16 cellular contexts compared by ENCODE assay signal in genomic region chr9:121399126-121399882, GRCh38. TPM values are rescaled to one million over a fixed set of nuclear protein-coding genes. Genes with fewer than 3 reads are reported as not detected.
DNase-seq lines count a peak whose midpoint lies in the region; TF ChIP-seq lines count a peak whose summit lies in the region.
"Had no signal": no experiment of that assay in that cellular context is flagged by ENCODE, and none has a peak within 500 bp of the region (broad histone marks: within the 10 kb centered on the region; RNA-seq: fewer than 3 reads in every experiment).

No MANE protein-coding gene starts in this region.

- peaks cover 19% of the 10 kb centered on the region for H3K4me1 ChIP-seq in SJCRH30
- peaks cover 0 to 29% (median 0%) of the 10 kb centered on the region in 3 donors for H3K4me1 ChIP-seq in esophagus squamous epithelium
- H3K4me1 ChIP-seq in osteoblast (ENCODE audit: insufficient read depth, low read length) = peaks cover 24% of the 10 kb centered on the region
- H3K4me1 ChIP-seq in BE2C = no peaks in the 10 kb centered on the region

- peak overlapping the region; percentile 27 for H3K4me3 ChIP-seq in SJCRH30
- no peak overlapping the region for H3K4me3 ChIP-seq in esophagus squamous epithelium
- no peak overlapping the region for H3K4me3 ChIP-seq in osteoblast (ENCODE audit: insufficient read depth, low read length)
- H3K4me3 ChIP-seq in BE2C (ENCODE audit: low read depth, low read length) = no peak overlapping the region
- H3K4me3 ChIP-seq: mucosa of descending colon, stomach had no signal

- H3K79me2 ChIP-seq in osteoblast (ENCODE audit: insufficient read depth, low read length) = no peaks in the 10 kb centered on the region

- 67% methylated on average over 4 of the region's 4 CpGs for WGBS in esophagus squamous epithelium, 2 donors

- H3K9me3 ChIP-seq in SJCRH30 (replicated peaks) (0 out of 2 replicates have a peak, but pooled peaks cover 3% of the 10 kb centered on the region), esophagus squamous epithelium (no peaks in the 10 kb centered on the region), osteoblast (ENCODE audit: low read depth, low read length) (peaks cover 1% of the 10 kb centered on the region), BE2C (no peaks in the 10 kb centered on the region)
- H3K9me3 ChIP-seq: mucosa of descending colon, stomach had no signal

- no peak for TF ChIP-seq CTCF in esophagus squamous epithelium (IDR thresholded peaks at IDR 0.05)
- TF ChIP-seq CTCF in osteoblast (IDR thresholded peaks at IDR 0.05; ENCODE audit: extremely low read depth, low read depth, low read length) = no peak
- no peak for TF ChIP-seq CTCF in BE2C (IDR thresholded peaks at IDR 0.05; ENCODE audit: low read depth, low read length)

- H3K27ac ChIP-seq in SJCRH30 (peak overlapping the region; percentile 99), esophagus squamous epithelium (peak overlapping the region; percentile 67 to 85 (median 80)), osteoblast (ENCODE audit: low read depth, low read length) (peak overlapping the region; percentile 95)
- H3K27ac ChIP-seq: HL-60, stomach had no signal

- no peaks in the 10 kb centered on the region for H3K27me3 ChIP-seq in SJCRH30
- H3K27me3 ChIP-seq in esophagus squamous epithelium = no peaks in the 10 kb centered on the region
- no peaks in the 10 kb centered on the region for H3K27me3 ChIP-seq in osteoblast (ENCODE audit: insufficient read depth, low read length)
- no peaks in the 10 kb centered on the region; the same call in 1 of the 2 replicates for H3K27me3 ChIP-seq in BE2C
- H3K27me3 ChIP-seq: stomach had no signal

- H3K36me3 ChIP-seq in SJCRH30 (no peaks in the 10 kb centered on the region), esophagus squamous epithelium (no peaks in the 10 kb centered on the region), osteoblast (ENCODE audit: insufficient read depth, low read length) (no peaks in the 10 kb centered on the region), BE2C (no peaks in the 10 kb centered on the region)
- H3K36me3 ChIP-seq: stomach had no signal

- peak overlapping the region; percentile 36 for H3K4me2 ChIP-seq in osteoblast (ENCODE audit: insufficient read depth, low read length)

- no peak for TF ChIP-seq POLR2A in esophagus squamous epithelium (IDR thresholded peaks at IDR 0.05)

- no peaks in the 10 kb centered on the region for H4K20me1 ChIP-seq in osteoblast (ENCODE audit: insufficient read depth, low read length)

- DNase-seq in ELR (ENCODE audit: low read depth) (peak; percentile 63), SJCRH30 (peak; percentile 85 to 97), esophagus squamous epithelium (lab: John Stamatoyannopoulos, UW) (no peak), osteoblast (ENCODE audit: insufficient read length, low spot score, missing footprints) (no peak), iPS-NIHi7 (ENCODE audit: extremely low spot score) (no peak), HuH-7.5 (ENCODE audit: low spot score) (no peak), NCI-H2029 treated with DMSO at 0.1 percent for 48 hours (lab: John Stamatoyannopoulos, UW) (no peak), BE2C (no peak)
- DNase-seq: activated CD4-positive, alpha-beta T cell treated with anti-CD3 and anti-CD28 coated beads for 1 hour; effector memory CD4-positive, alpha-beta T cell; H7; occipital lobe; stimulated activated CD4-positive, alpha-beta T cell treated with anti-CD3 and anti-CD28 coated beads, Interleukin-2, amount 100 ng/mL, for 24 hours; stomach had no signal

- intact Hi-C loops in esophagus squamous epithelium (cut with DNase I) = loop anchor here (2.0 kb wide), 1 partner anchor 79 kb away; no protein-coding TSS in a partner anchor

- H2AFZ ChIP-seq in osteoblast (ENCODE audit: low read length) = no peak overlapping the region

RNA-seq across cellular contexts. Expression of gene STOM, which starts 29.3 kb away (rescaled TPM):
- total RNA-seq in SJCRH30 (2014; rRNA removed; shearing (Covaris generic)) = 31.6 and 32.8 TPM in 2 replicates
- total RNA-seq in esophagus squamous epithelium (100 to 1,000 TPM in 2 of 4 donors, 10 to 100 TPM in 2; 43.7 to 169 (median 119) TPM), osteoblast (114 and 146 TPM in 2 replicates)
- polyA plus RNA-seq in BE2C (2012; ENCODE audit: insufficient read depth, insufficient read length, low read depth) = 41.8 TPM

Comparison
In these comparisons a context has a peak if more than half of its experiments do, and no peak if none do; other contexts are left out.
1. DNase-seq: peak in ELR (single experiment) and SJCRH30 (2 of 2); none in esophagus squamous epithelium (single experiment), osteoblast (single experiment), iPS-NIHi7 (single experiment), HuH-7.5 (single experiment), NCI-H2029 treated with DMSO at 0.1 percent for 48 hours (single experiment) and BE2C (single experiment).
2. Peak in every context shown above with its lines, with median percentiles within 50 percentile points of each other: H3K27ac ChIP-seq.